Comparison of ENCODE assay signal across 8 cellular contexts in genomic region chr14:104827173-104828055, GRCh38. TPM values are rescaled to one million over a fixed set of nuclear protein-coding genes. Genes with fewer than 3 reads are reported as not detected.
DNase-seq lines count a peak whose midpoint lies in the region; ATAC-seq, FAIRE-seq and TF ChIP-seq lines count a peak whose summit lies in the region.

No MANE protein-coding gene starts in this region.

- TF ChIP-seq POLR2A in endothelial cell of umbilical vein (IDR thresholded peaks at IDR 0.05; ENCODE audit: low read depth, low read length): no peak
- TF ChIP-seq POLR2A in tibial nerve (IDR thresholded peaks at IDR 0.05): no peak

- POLR2A ChIA-PET in endothelial cell of umbilical vein (lab: Charles Lee): no interaction called here

- no peak overlapping the region for H3K9ac ChIP-seq in endothelial cell of umbilical vein (replicated peaks; ENCODE audit: extremely low read depth, insufficient read depth, low read length)

- H3K36me3 ChIP-seq in endothelial cell of umbilical vein (ENCODE audit: control insufficient read depth in 2 of 2, extremely low read depth in 1 of 2, insufficient read depth in 2 of 2, low read length in 2 of 2): no peaks in the 10 kb centered on the region
- no peaks in the 10 kb centered on the region for H3K36me3 ChIP-seq in tibial nerve

- peak overlapping the region; percentile 1 for H2AFZ ChIP-seq in endothelial cell of umbilical vein (ENCODE audit: low read depth, low read length)

- H3K4me1 ChIP-seq in endothelial cell of umbilical vein (ENCODE audit: control insufficient read depth, extremely low read depth, insufficient read depth, low read length) (peaks cover 10% of the 10 kb centered on the region), tibial nerve (peaks cover 0 to 25% (median 21%) of the 10 kb centered on the region in 4 donors)

- peaks cover 0 to 8% of the 10 kb centered on the region in 2 donors for H3K36me3 Mint-ChIP-seq in naive B cell

- peak overlapping the region; percentile 7 for H3K4me2 ChIP-seq in endothelial cell of umbilical vein (ENCODE audit: insufficient read depth, low read length)

- peak overlapping the region in 1 of 6 donors; percentile 92 for H3K27ac Mint-ChIP-seq in naive B cell

- no peaks in the 10 kb centered on the region for H4K20me1 ChIP-seq in endothelial cell of umbilical vein (replicated peaks; ENCODE audit: control insufficient read depth, extremely low read depth, insufficient read depth, low read length)

- H3K27me3 Mint-ChIP-seq in naive B cell: peaks cover 8 to 23% (median 19%) of the 10 kb centered on the region in 3 donors

- BruUV-seq in endothelial cell of umbilical vein (replicated peaks; lab: Mats Ljungman, UMichigan): no TSS peak

- no peak for DNase-seq in Right ventricle myocardium inferior (ENCODE audit: missing footprints)
- DNase-seq in cardiac septum (ENCODE audit: low spot score): no peak
- DNase-seq in NCI-H510A treated with DMSO at 0.1 percent for 48 hours (lab: John Stamatoyannopoulos, UW): peak; percentile 42
- DNase-seq in activated CD4-positive, alpha-beta T cell treated with anti-CD3 and anti-CD28 coated beads, Interleukin-2, amount 50 U/mL, for 48 hours: peak; percentile 42 to 64
- DNase-seq in endothelial cell of umbilical vein (ENCODE audit: low read depth, low spot score): peak; percentile 46
- DNase-seq in naive B cell: peak; percentile 66
- DNase-seq in tibial nerve (ENCODE audit: low spot score in 2 of 2): no peak

- peaks cover 0 to 8% (median 4%) of the 10 kb centered on the region in 7 donors for H3K9me3 Mint-ChIP-seq in naive B cell

- peak; percentile 57 for FAIRE-seq in endothelial cell of umbilical vein (lab: Jason Lieb, UNC)

- peak; percentile 43 for ATAC-seq in Right ventricle myocardium inferior
- ATAC-seq in naive B cell (ENCODE audit: low read depth in 2 of 2): peak; percentile 75 to 81
- ATAC-seq in GM19023 (IDR thresholded peaks at IDR 0.05; ENCODE audit: unreplicated experiment): no peak

- CTCF ChIA-PET in endothelial cell of umbilical vein (lab: Charles Lee): interaction anchor here (0.6 to 3.9 kb wide), 15 partner anchors 13 to 263 kb away, joined by 3 to 117 read pairs (median 3); partner anchors contain the start of genes CEP170B, SIVA1 and ZBTB42

- H3K27ac ChIP-seq in endothelial cell of umbilical vein (ENCODE audit: insufficient read depth, low read depth, low read length) (no peak overlapping the region), tibial nerve (peak overlapping the region in 2 of 4 donors; percentile 21 to 68)

- intact Hi-C loops in Right ventricle myocardium inferior (cut with DNase I): no loop called here
- intact Hi-C loops in cardiac septum (cut with DNase I): no loop called here
- intact Hi-C loops in endothelial cell of umbilical vein (cut with micrococcal nuclease): loop anchor here (2.0 to 5.0 kb wide), 3 partner anchors 33 to 75 kb away; partner anchors contain the start of genes AKT1, CEP170B and SIVA1

- no peaks in the 10 kb centered on the region for H3K9me1 ChIP-seq in endothelial cell of umbilical vein (replicated peaks; ENCODE audit: control insufficient read depth, extremely low read depth, insufficient read depth, low read length)

- peak overlapping the region in 1 of 3 experiments; percentile 39 for H3K4me3 ChIP-seq in endothelial cell of umbilical vein (replicated peaks in 1 of 3; ENCODE audit: insufficient read depth in 1 of 3, low read depth in 1 of 3, low read length in 3 of 3)
- H3K4me3 ChIP-seq in tibial nerve: peak overlapping the region; percentile 20 to 71 (median 47)

- 7 to 8% methylated on average over 33 to 34 of the region's 39 CpGs for WGBS in tibial nerve, 2 donors

- peaks cover 19 to 32% (median 28%) of the 10 kb centered on the region in 3 donors for H3K4me1 Mint-ChIP-seq in naive B cell

- peak; percentile 38 to 77 for TF ChIP-seq CTCF in endothelial cell of umbilical vein (IDR thresholded peaks at IDR 0.05; ENCODE audit: extremely low read depth in 1 of 2, insufficient read depth in 1 of 2, low read depth in 1 of 2, low read length in 2 of 2)
- TF ChIP-seq CTCF in tibial nerve (IDR thresholded peaks at IDR 0.05): peak; percentile 12 to 44 (median 41)

- no peaks in the 10 kb centered on the region for H3K79me2 ChIP-seq in endothelial cell of umbilical vein (ENCODE audit: control insufficient read depth, insufficient read depth, low read length)

- H3K27me3 ChIP-seq in endothelial cell of umbilical vein (ENCODE audit: control insufficient read depth in 2 of 2, insufficient read depth in 2 of 2, low read length in 2 of 2) (no peaks in the 10 kb centered on the region), tibial nerve (no peaks in the 10 kb centered on the region)

- peak overlapping the region; percentile 75 to 93 (median 87) for H3K4me3 Mint-ChIP-seq in naive B cell

- dilution Hi-C loops in endothelial cell of umbilical vein (cut with MboI; ENCODE audit: extremely low pct_ligation_motif_present, low sequenced_read_pairs): no loop called here

- TF ChIP-seq EP300 in tibial nerve (IDR thresholded peaks at IDR 0.05): no peak

- H3K9me3 ChIP-seq in endothelial cell of umbilical vein (replicated peaks; ENCODE audit: control insufficient read depth, insufficient read depth, low read length) (no peaks in the 10 kb centered on the region), tibial nerve (no peaks in the 10 kb centered on the region)

TF ChIP-seq in endothelial cell of umbilical vein, 7 proteins besides CTCF, POLR2A, EP300 and RAD21:
- no peak for TF ChIP-seq EZH2 (IDR thresholded peaks at IDR 0.05; ENCODE audit: borderline replicate concordance, low read depth, low read length, severe bottlenecking)
- TF ChIP-seq POLR2AphosphoS5 (IDR thresholded peaks at IDR 0.05; ENCODE audit: insufficient read depth, low read depth, low read length): no peak

RNA-seq across cellular contexts. Expression of gene ZBTB42, which starts 26.5 kb away (rescaled TPM):
- total RNA-seq in Right ventricle myocardium inferior (5.6 TPM), cardiac septum (8.6 TPM), endothelial cell of umbilical vein (3.8 and 4.0 TPM in 2 replicates), tibial nerve (10 to 100 TPM in 1 of 4 donors, 1 to 10 TPM in 3; 5.9 to 12.3 (median 6.7) TPM)
- polyA plus RNA-seq in endothelial cell of umbilical vein (3.1 and 3.8 TPM in 2 replicates), naive B cell (ENCODE audit: low read depth in 6 of 6) (1 to 10 TPM in 4 of 6 donors, under 1 TPM in 2; 0.84 to 1.9 (median 1.2) TPM)
- 1.8 and 2.4 TPM in 2 replicates for polyA plus RNA-seq in endothelial cell of umbilical vein (2011; cell fraction: cytosol; rRNA removed)
- 1.2 and 1.3 TPM in 2 replicates for polyA plus RNA-seq in endothelial cell of umbilical vein (2011; cell fraction: nucleus; rRNA removed)
- polyA plus RNA-seq in endothelial cell of umbilical vein (2012): 2.0 and 2.6 TPM in 2 replicates
- 3.2 and 5.6 TPM in 2 replicates for polyA minus RNA-seq in endothelial cell of umbilical vein
- 2.8 TPM for polyA minus RNA-seq in endothelial cell of umbilical vein (2011; cell fraction: cytosol; rRNA and poly(A)+ RNA removed)
- 1.8 and 2.3 TPM in 2 replicates for polyA minus RNA-seq in endothelial cell of umbilical vein (2011; cell fraction: nucleus; rRNA and poly(A)+ RNA removed)

RNA-seq across cellular contexts. Expression of gene AKT1, which starts 31.9 kb away (rescaled TPM):
- 134 TPM for total RNA-seq in Right ventricle myocardium inferior
- 172 TPM for total RNA-seq in cardiac septum
- total RNA-seq in endothelial cell of umbilical vein: 172 and 191 TPM in 2 replicates
- polyA plus RNA-seq in endothelial cell of umbilical vein: 177 and 186 TPM in 2 replicates
- polyA plus RNA-seq in endothelial cell of umbilical vein (2011; cell fraction: cytosol; rRNA removed): 174 and 199 TPM in 2 replicates
- 309 and 317 TPM in 2 replicates for polyA plus RNA-seq in endothelial cell of umbilical vein (2011; cell fraction: nucleus; rRNA removed)
- polyA plus RNA-seq in endothelial cell of umbilical vein (2012): 128 and 150 TPM in 2 replicates
- 156 and 177 TPM in 2 replicates for polyA minus RNA-seq in endothelial cell of umbilical vein
- polyA minus RNA-seq in endothelial cell of umbilical vein (2011; cell fraction: cytosol; rRNA and poly(A)+ RNA removed): 85.6 TPM
- polyA minus RNA-seq in endothelial cell of umbilical vein (2011; cell fraction: nucleus; rRNA and poly(A)+ RNA removed): 52.5 and 66.6 TPM in 2 replicates
- polyA plus RNA-seq in naive B cell (ENCODE audit: low read depth in 6 of 6): 10 to 100 TPM in 5 of 6 donors, 1 to 10 TPM in 1; 6.3 to 22.0 (median 14.1) TPM
- 100 to 1,000 TPM; 130 to 199 (median 144) TPM for total RNA-seq in tibial nerve

RNA-seq across cellular contexts. Expression of gene CEP170B, which starts 37.7 kb away (rescaled TPM):
- total RNA-seq in Right ventricle myocardium inferior (10.5 TPM), cardiac septum (19.2 TPM), endothelial cell of umbilical vein (35.0 and 38.6 TPM in 2 replicates), tibial nerve (10 to 100 TPM; 10.1 to 36.3 (median 13.0) TPM)
- polyA plus RNA-seq in endothelial cell of umbilical vein (13.9 and 16.7 TPM in 2 replicates), naive B cell (ENCODE audit: low read depth in 6 of 6) (not detected)
- 8.4 and 12.7 TPM in 2 replicates for polyA plus RNA-seq in endothelial cell of umbilical vein (2011; cell fraction: cytosol; rRNA removed)
- 48.5 and 49.5 TPM in 2 replicates for polyA plus RNA-seq in endothelial cell of umbilical vein (2011; cell fraction: nucleus; rRNA removed)
- polyA plus RNA-seq in endothelial cell of umbilical vein (2012): 17.7 and 23.4 TPM in 2 replicates
- polyA minus RNA-seq in endothelial cell of umbilical vein: 8.0 and 9.5 TPM in 2 replicates
- 9.2 TPM for polyA minus RNA-seq in endothelial cell of umbilical vein (2011; cell fraction: cytosol; rRNA and poly(A)+ RNA removed)
- polyA minus RNA-seq in endothelial cell of umbilical vein (2011; cell fraction: nucleus; rRNA and poly(A)+ RNA removed): 8.2 and 15.8 TPM in 2 replicates

Comparison
In these comparisons a context has a peak if more than half of its experiments do, and no peak if none do; other contexts are left out.
1. DNase-seq: peak in NCI-H510A treated with DMSO at 0.1 percent for 48 hours (single experiment), activated CD4-positive, alpha-beta T cell treated with anti-CD3 and anti-CD28 coated beads, Interleukin-2, amount 50 U/mL, for 48 hours (2 of 2), endothelial cell of umbilical vein (single experiment) and naive B cell (single experiment); none in Right ventricle myocardium inferior (single experiment), cardiac septum (single experiment) and tibial nerve (0 of 2).